Comparison of ENCODE assay signal across 23 cellular contexts in the genomic region with DNA sequence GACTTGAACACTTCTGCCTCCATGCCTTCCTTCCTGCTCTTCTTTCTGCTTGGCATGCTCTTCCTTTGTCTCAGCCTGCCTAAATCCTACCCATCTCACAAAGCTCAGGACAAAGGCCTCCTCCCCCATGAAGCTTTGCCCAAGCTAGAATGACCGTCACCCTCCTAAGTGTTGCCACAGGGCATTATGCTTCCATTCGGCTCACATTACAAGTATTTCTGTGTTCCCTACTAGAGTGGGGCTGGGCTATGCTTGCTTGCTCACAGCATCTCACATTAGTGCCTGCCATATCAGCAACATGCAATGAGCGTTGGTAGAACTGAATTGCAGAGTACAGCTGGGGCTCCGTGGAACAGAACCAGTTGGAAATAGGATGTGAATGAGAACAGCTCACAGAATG.
A peak's percentile ranks its signal among the peaks of the same experiment; 100 is the strongest.
DNase-seq lines count a peak whose midpoint lies in the region; ATAC-seq, FAIRE-seq and TF ChIP-seq lines count a peak whose summit lies in the region.
"Had no signal": no experiment of that assay in that cellular context is flagged by ENCODE, and none has a peak within 500 bp of the region (broad histone marks: within the 10 kb centered on the region; RNA-seq: fewer than 3 reads in every experiment).

No MANE protein-coding gene starts in this region.

- H3K27ac Mint-ChIP-seq in MCF 10A (ENCODE audit: low read depth, unreplicated experiment), result no peak overlapping the region
- peak overlapping the region; percentile 31 for H3K27ac Mint-ChIP-seq in stimulated activated naive B cell treated with anti-CD40 and anti-IgM and Interleukin-4, amounts not matched to agents 10 μg/mL and 1 μg/mL and 100 μg/mL, for 72 hours
- H3K27ac Mint-ChIP-seq: activated CD4-positive, alpha-beta T cell treated with anti-CD3 and anti-CD28 coated beads, Interleukin-2, amount 10 ng/mL, durations not matched to agents 7 days and 5 days; dendritic cell treated with granulocyte-macrophage colony-stimulating factor and Interleukin-4, amounts not matched to agents 40 ng/mL and 50 ng/mL, for 4 days; mesothelial cell of epicardium; natural killer cell had no signal

- H3K36me3 Mint-ChIP-seq in MCF 10A (ENCODE audit: insufficient read depth, unreplicated experiment), result peaks cover 5% of the 10 kb centered on the region
- H3K36me3 Mint-ChIP-seq in stimulated activated naive B cell treated with anti-CD40 and anti-IgM and Interleukin-4, amounts not matched to agents 10 μg/mL and 1 μg/mL and 100 μg/mL, for 72 hours, result peaks cover 7 to 15% of the 10 kb centered on the region in 2 donors
- H3K36me3 Mint-ChIP-seq: mesothelial cell of epicardium, natural killer cell had no signal

- H3K36me3 ChIP-seq in breast epithelium (no peaks in the 10 kb centered on the region), mammary epithelial cell (ENCODE audit: insufficient read depth, low read length) (no peaks in the 10 kb centered on the region), mesodermal cell (ENCODE audit: control insufficient read depth, insufficient read depth, low read length) (no peaks in the 10 kb centered on the region)
- H3K36me3 ChIP-seq: WERI-Rb-1 had no signal

- BruUV-seq in MCF 10A (replicated peaks; lab: Mats Ljungman, UMichigan) (no TSS peak), mammary epithelial cell (replicated peaks; lab: Mats Ljungman, UMichigan) (no TSS peak)

- H3K79me2 ChIP-seq in mammary epithelial cell (ENCODE audit: insufficient read depth, low read length), result no peaks in the 10 kb centered on the region

- peak overlapping the region in 1 of 2 donors; percentile 81 for H3K27ac ChIP-seq in breast epithelium
- H3K27ac ChIP-seq in mammary epithelial cell (ENCODE audit: insufficient read depth, low read depth, low read length), result no peak overlapping the region
- peak overlapping the region; percentile 88 for H3K27ac ChIP-seq in mesodermal cell (ENCODE audit: low read depth, low read length, severe bottlenecking)
- H3K27ac ChIP-seq: RWPE1, WERI-Rb-1 had no signal

- no peak for FAIRE-seq in frontal cortex (lab: Jason Lieb, UNC)
- FAIRE-seq: GM18507 had no signal

- no peak for ATAC-seq in stimulated activated naive B cell treated with anti-CD40 and anti-IgM and Interleukin-4, amounts not matched to agents 10 μg/mL and 1 μg/mL and 100 μg/mL, for 72 hours (replicated peaks)
- no peak for ATAC-seq in GM21825 (IDR thresholded peaks at IDR 0.05; ENCODE audit: unreplicated experiment)
- no peak for ATAC-seq in stimulated activated naive CD8-positive, alpha-beta T cell treated with anti-CD3 and anti-CD28 coated beads, Interleukin-15, Interleukin-2, amounts not matched to agents 100 U/mL and 50 U/mL, for 24 hours
- ATAC-seq: left cardiac atrium, natural killer cell had no signal

- peak overlapping the region; percentile 21 for H2AFZ ChIP-seq in mammary epithelial cell (ENCODE audit: low read depth, low read length)

- peak overlapping the region; percentile 15 for H3K4me2 ChIP-seq in mammary epithelial cell (ENCODE audit: insufficient read depth, low read depth, low read length)

- DNase-seq in MCF 10A (ENCODE audit: unreplicated experiment) (peak; percentile 65), breast epithelium (ENCODE audit: low spot score in 2 of 2) (no peak), mammary epithelial cell (peak; percentile 42), frontal cortex (ENCODE audit: low spot score in 2 of 2) (no peak)
- no peak for DNase-seq in stimulated activated naive B cell treated with anti-CD40 and anti-IgM and Interleukin-4, amounts not matched to agents 10 μg/mL and 1 μg/mL and 100 μg/mL, for 72 hours
- no peak for DNase-seq in stimulated activated naive CD8-positive, alpha-beta T cell treated with anti-CD3 and anti-CD28 coated beads, Interleukin-15, Interleukin-2, amounts not matched to agents 100 U/mL and 50 U/mL, for 24 hours
- DNase-seq: activated CD4-positive, alpha-beta T cell treated with anti-CD3 and anti-CD28 coated beads, Interleukin-2, amount 10 ng/mL, durations not matched to agents 7 days and 5 days; activated naive CD4-positive, alpha-beta T cell treated with Interleukin-2 at 50 U/mL for 16 hours; activated T-cell treated with anti-CD3 and anti-CD28 coated beads, Interleukin-2, amount 50 U/mL, for 48 hours; amniotic stem cell; GDM1; head of caudate nucleus; left cardiac atrium; natural killer cell; NCI-H526 treated with DMSO at 0.1 percent for 48 hours; posterior cingulate gyrus; WERI-Rb-1 had no signal

- TF ChIP-seq POLR2A in breast epithelium (IDR thresholded peaks at IDR 0.05), result no peak

- no peaks in the 10 kb centered on the region for H4K20me1 ChIP-seq in mammary epithelial cell (ENCODE audit: insufficient read depth, low read length)

- CTCF ChIA-PET in MCF 10A (lab: Yijun Ruan, JAX) (interaction anchor here (0.7 to 8.7 kb wide), 7 partner anchors 9 to 347 kb away, joined by 3 to 323 read pairs (median 3); no protein-coding TSS in a partner anchor), mammary epithelial cell (lab: Charles Lee; ENCODE audit: low non-redundant PET) (no interaction called here)

- intact Hi-C loops in MCF 10A (cut with micrococcal nuclease), result loop anchor here (5.0 to 10.0 kb wide), 3 partner anchors 111 to 683 kb away; no protein-coding TSS in a partner anchor
- intact Hi-C loops in breast epithelium (cut with DNase I; ENCODE audit: low total_unique reads), result loop anchor here (5.0 to 10.0 kb wide), 2 partner anchors 123 to 336 kb away; no protein-coding TSS in a partner anchor
- intact Hi-C loops in mammary epithelial cell (cut with micrococcal nuclease), result loop anchor here (5.0 kb wide), 1 partner anchor 271 kb away; no protein-coding TSS in a partner anchor

- H3K4me1 ChIP-seq in breast epithelium, result peaks cover 0 to 10% of the 10 kb centered on the region in 2 donors
- peaks cover 63% of the 10 kb centered on the region for H3K4me1 ChIP-seq in mammary epithelial cell (ENCODE audit: insufficient read depth, low read length)
- H3K4me1 ChIP-seq in mesodermal cell (ENCODE audit: control insufficient read depth, insufficient read depth, low read length, poor library complexity, severe bottlenecking), result peaks cover 18% of the 10 kb centered on the region

- WGBS in mammary epithelial cell (ENCODE audit: low coverage, missing lambda C conversion rate), result 49% methylated on average over 4 of the region's 4 CpGs
- WGBS in mesodermal cell (ENCODE audit: insufficient coverage in 2 of 2), 2 experiments, result 84 to 92% methylated on average over 4 of the region's 4 CpGs

- peaks cover 29% of the 10 kb centered on the region for H3K4me1 Mint-ChIP-seq in MCF 10A (ENCODE audit: insufficient read depth, unreplicated experiment)
- H3K4me1 Mint-ChIP-seq in stimulated activated naive B cell treated with anti-CD40 and anti-IgM and Interleukin-4, amounts not matched to agents 10 μg/mL and 1 μg/mL and 100 μg/mL, for 72 hours, result peaks cover 23 to 24% of the 10 kb centered on the region in 2 donors

- dilution Hi-C loops in mammary epithelial cell (cut with HindIII; ENCODE audit: low sequenced_read_pairs), result loop anchor here (5.0 kb wide), 1 partner anchor 49 kb away; no protein-coding TSS in a partner anchor

- POLR2A ChIA-PET in MCF 10A (lab: Yijun Ruan, JAX), result interaction anchor here (0.5 to 5.4 kb wide), 4 partner anchors 17 to 349 kb away, joined by 3 to 33 read pairs (median 4); no protein-coding TSS in a partner anchor

- TF ChIP-seq CTCF in MCF 10A (IDR thresholded peaks at IDR 0.05; ENCODE audit: unreplicated experiment), result no peak
- TF ChIP-seq CTCF in breast epithelium (IDR thresholded peaks at IDR 0.05), result no peak
- TF ChIP-seq CTCF in mammary epithelial cell (conservative IDR thresholded peaks at IDR 0.05 in 1 of 2, IDR thresholded peaks at IDR 0.05 in 1 of 2; ENCODE audit: extremely low read depth in 1 of 2, insufficient read depth in 1 of 2, low read depth in 1 of 2, low read length in 2 of 2), result no peak

- H3K9ac ChIP-seq in mammary epithelial cell (ENCODE audit: insufficient read depth, low read length), result no peak overlapping the region

- in situ Hi-C loops in mammary epithelial cell (cut with MboI; ENCODE audit: low sequenced_read_pairs in 2 of 2), result loop anchor here (5.0 to 25.0 kb wide), 4 partner anchors 101 to 356 kb away; no protein-coding TSS in a partner anchor

- no peaks in the 10 kb centered on the region for H3K27me3 Mint-ChIP-seq in MCF 10A (ENCODE audit: insufficient read depth, unreplicated experiment)
- H3K27me3 Mint-ChIP-seq in stimulated activated naive B cell treated with anti-CD40 and anti-IgM and Interleukin-4, amounts not matched to agents 10 μg/mL and 1 μg/mL and 100 μg/mL, for 72 hours, result no peaks in the 10 kb centered on the region
- H3K27me3 Mint-ChIP-seq: dendritic cell treated with granulocyte-macrophage colony-stimulating factor and Interleukin-4, amounts not matched to agents 40 ng/mL and 50 ng/mL, for 4 days had no signal

- H3K9me3 ChIP-seq in breast epithelium (no peaks in the 10 kb centered on the region), mammary epithelial cell (replicated peaks; ENCODE audit: insufficient read depth, low read length) (no peaks in the 10 kb centered on the region), mesodermal cell (ENCODE audit: control insufficient read depth, low read length) (no peaks in the 10 kb centered on the region)

- H3K4me3 ChIP-seq in breast epithelium, result no peak overlapping the region
- no peak overlapping the region for H3K4me3 ChIP-seq in mammary epithelial cell (replicated peaks in 1 of 3; ENCODE audit: insufficient read depth in 1 of 3, low read depth in 2 of 3, low read length in 3 of 3)
- H3K4me3 ChIP-seq in mesodermal cell (ENCODE audit: extremely low read depth, insufficient read depth, low read length, poor library complexity, severe bottlenecking), result no peak overlapping the region

- no peaks in the 10 kb centered on the region for H3K9me3 Mint-ChIP-seq in MCF 10A (ENCODE audit: unreplicated experiment)
- no peaks in the 10 kb centered on the region for H3K9me3 Mint-ChIP-seq in stimulated activated naive B cell treated with anti-CD40 and anti-IgM and Interleukin-4, amounts not matched to agents 10 μg/mL and 1 μg/mL and 100 μg/mL, for 72 hours
- H3K9me3 Mint-ChIP-seq: activated CD4-positive, alpha-beta T cell treated with anti-CD3 and anti-CD28 coated beads, Interleukin-2, amount 10 ng/mL, durations not matched to agents 7 days and 5 days; dendritic cell treated with granulocyte-macrophage colony-stimulating factor and Interleukin-4, amounts not matched to agents 40 ng/mL and 50 ng/mL, for 4 days; mesothelial cell of epicardium; natural killer cell had no signal

- H3K27me3 ChIP-seq in breast epithelium (no peaks in the 10 kb centered on the region), mammary epithelial cell (ENCODE audit: insufficient read depth, low read length) (no peaks in the 10 kb centered on the region)

- H3K4me3 Mint-ChIP-seq in MCF 10A (ENCODE audit: unreplicated experiment), result no peak overlapping the region
- H3K4me3 Mint-ChIP-seq in stimulated activated naive B cell treated with anti-CD40 and anti-IgM and Interleukin-4, amounts not matched to agents 10 μg/mL and 1 μg/mL and 100 μg/mL, for 72 hours, result no peak overlapping the region
- H3K4me3 Mint-ChIP-seq: activated CD4-positive, alpha-beta T cell treated with anti-CD3 and anti-CD28 coated beads, Interleukin-2, amount 10 ng/mL, durations not matched to agents 7 days and 5 days; dendritic cell treated with granulocyte-macrophage colony-stimulating factor and Interleukin-4, amounts not matched to agents 40 ng/mL and 50 ng/mL, for 4 days; mesothelial cell of epicardium; natural killer cell had no signal

Comparison
In these comparisons a context has a peak if more than half of its experiments do, and no peak if none do; other contexts are left out.
1. DNase-seq: peak in MCF 10A (single experiment) and mammary epithelial cell (single experiment); none in breast epithelium (0 of 2), stimulated activated naive B cell treated with anti-CD40 and anti-IgM and Interleukin-4, amounts not matched to agents 10 μg/mL and 1 μg/mL and 100 μg/mL, for 72 hours (single experiment), frontal cortex (0 of 2) and stimulated activated naive CD8-positive, alpha-beta T cell treated with anti-CD3 and anti-CD28 coated beads, Interleukin-15, Interleukin-2, amounts not matched to agents 100 U/mL and 50 U/mL, for 24 hours (single experiment).